In the genomic region with DNA sequence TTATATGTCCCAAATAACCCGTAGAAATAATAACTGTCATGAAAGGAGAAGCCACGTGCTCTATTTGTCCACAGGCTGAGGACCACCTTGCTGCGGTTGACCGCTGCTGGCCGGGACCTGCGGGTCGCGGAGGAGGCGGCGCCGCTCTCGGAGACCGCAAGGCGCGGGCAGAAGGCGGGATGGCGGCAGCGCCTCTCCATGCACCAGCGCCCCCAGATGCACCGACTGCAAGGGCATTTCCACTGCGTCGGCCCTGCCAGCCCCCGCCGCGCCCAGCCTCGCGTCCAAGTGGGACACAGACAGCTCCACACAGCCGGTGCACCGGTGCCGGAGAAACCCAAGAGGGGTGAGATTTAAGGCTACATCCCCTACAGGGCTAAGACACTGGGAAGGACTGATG, we compare ENCODE assay signal across 8 cellular contexts. TPM values are rescaled to one million over a fixed set of nuclear protein-coding genes. Genes with fewer than 3 reads are reported as not detected.
DNase-seq lines count a peak whose midpoint lies in the region; ATAC-seq and TF ChIP-seq lines count a peak whose summit lies in the region.

No MANE protein-coding gene starts in this region.

- H3K27me3 ChIP-seq in HAP-1 (ENCODE audit: low read depth) (no peaks in the 10 kb centered on the region), Peyer's patch (no peaks in the 10 kb centered on the region), mesenchymal stem cell (ENCODE audit: control insufficient read depth in 1 of 2, insufficient read depth in 1 of 2, low read length in 2 of 2) (peaks cover 14 to 17% of the 10 kb centered on the region in 2 experiments), thymus (ENCODE audit: control insufficient read depth, insufficient read depth) (no peaks in the 10 kb centered on the region)

- H2BK15ac ChIP-seq in mesenchymal stem cell (ENCODE audit: low read depth, poor library complexity, severe bottlenecking), result no peak overlapping the region

- no peak overlapping the region for H2BK120ac ChIP-seq in mesenchymal stem cell (ENCODE audit: low read depth, low read length)

- H3K4me2 ChIP-seq in mesenchymal stem cell (ENCODE audit: low read length, poor library complexity, severe bottlenecking), result peak overlapping the region; percentile 63

- H3K23ac ChIP-seq in mesenchymal stem cell (ENCODE audit: low read length in 2 of 2), result peak overlapping the region in 1 of 2 experiments; percentile 83

- peak in 1 of 2 experiments; percentile 62 for DNase-seq in HAP-1 (ENCODE audit: low spot score in 2 of 2)
- DNase-seq in Peyer's patch, result peak; percentile 55 to 66 (median 65)
- peak; percentile 42 for DNase-seq in cerebellar cortex (ENCODE audit: low spot score)
- no peak for DNase-seq in mesenchymal stem cell
- no peak for DNase-seq in kidney glomerular epithelial cell (lab: John Stamatoyannopoulos, UW)
- DNase-seq in posterior vena cava (ENCODE audit: low spot score), result no peak

- H3K9me3 ChIP-seq in HAP-1 (no peaks in the 10 kb centered on the region), Peyer's patch (no peaks in the 10 kb centered on the region), mesenchymal stem cell (ENCODE audit: control insufficient read depth, low read length) (no peaks in the 10 kb centered on the region), thymus (ENCODE audit: control insufficient read depth) (no peaks in the 10 kb centered on the region)

- 9% methylated on average over 30 of the region's 30 CpGs for WGBS in mesenchymal stem cell
- WGBS in thymus, result 1% methylated on average over 30 of the region's 30 CpGs

- H2BK5ac ChIP-seq in mesenchymal stem cell (ENCODE audit: low read depth, low read length, poor library complexity, severe bottlenecking), result no peak overlapping the region

- no peaks in the 10 kb centered on the region for H3K36me3 ChIP-seq in HAP-1 (replicated peaks)
- no peaks in the 10 kb centered on the region for H3K36me3 ChIP-seq in Peyer's patch
- H3K36me3 ChIP-seq in mesenchymal stem cell (ENCODE audit: control insufficient read depth in 1 of 2, insufficient read depth in 2 of 2, low read depth in 1 of 2, low read length in 2 of 2), result no peaks in the 10 kb centered on the region
- H3K36me3 ChIP-seq in thymus (ENCODE audit: control insufficient read depth, insufficient read depth), result no peaks in the 10 kb centered on the region

- no peak overlapping the region for H4K91ac ChIP-seq in mesenchymal stem cell (ENCODE audit: low read length)

- TF ChIP-seq POLR2A in Peyer's patch (IDR thresholded peaks at IDR 0.05), result no peak

- in situ Hi-C loops in HAP-1 (cut with MboI; ENCODE audit: low sequenced_read_pairs), result no loop called here

- peaks cover 10% of the 10 kb centered on the region for H3K4me1 ChIP-seq in HAP-1
- H3K4me1 ChIP-seq in Peyer's patch, result peaks cover 0 to 5% (median 0%) of the 10 kb centered on the region in 4 donors
- peaks cover 4% of the 10 kb centered on the region for H3K4me1 ChIP-seq in mesenchymal stem cell (ENCODE audit: control insufficient read depth, insufficient read depth, low read depth, low read length)
- peaks cover 5% of the 10 kb centered on the region for H3K4me1 ChIP-seq in thymus (ENCODE audit: control insufficient read depth, insufficient read depth, low read length)

- intact Hi-C loops in posterior vena cava (cut with DNase I), result no loop called here

- peak overlapping the region; percentile 17 for H3K4me3 ChIP-seq in HAP-1
- H3K4me3 ChIP-seq in Peyer's patch, result peak overlapping the region; percentile 16 to 52 (median 26)
- peak overlapping the region; percentile 40 to 75 for H3K4me3 ChIP-seq in mesenchymal stem cell (ENCODE audit: insufficient read depth in 1 of 2, low read depth in 1 of 2, low read length in 2 of 2)
- peak overlapping the region; percentile 39 for H3K4me3 ChIP-seq in thymus (ENCODE audit: low read length)

- no peak overlapping the region for H3K4ac ChIP-seq in mesenchymal stem cell (ENCODE audit: low read depth in 1 of 2, low read length in 2 of 2)

- H3K9ac ChIP-seq in mesenchymal stem cell (ENCODE audit: low read length), result peak overlapping the region; percentile 35

- TF ChIP-seq CTCF in Peyer's patch (IDR thresholded peaks at IDR 0.05), result peak in 1 of 6 experiments; percentile 4

- no peaks in the 10 kb centered on the region for H3K79me1 ChIP-seq in mesenchymal stem cell (replicated peaks; ENCODE audit: low read length, poor library complexity, severe bottlenecking)

- H3K27ac ChIP-seq in Peyer's patch, result peak overlapping the region in 1 of 4 donors; percentile 10
- H3K27ac ChIP-seq in mesenchymal stem cell (ENCODE audit: low read length, poor library complexity, severe bottlenecking), result no peak overlapping the region
- H3K27ac ChIP-seq in thymus (ENCODE audit: low read depth), result no peak overlapping the region

- H2BK12ac ChIP-seq in mesenchymal stem cell (ENCODE audit: low read length in 2 of 2), result no peak overlapping the region

- peak overlapping the region in 1 of 2 experiments; percentile 30 for H3K14ac ChIP-seq in mesenchymal stem cell (ENCODE audit: low read length in 2 of 2)

- H2AK5ac ChIP-seq in mesenchymal stem cell (ENCODE audit: low read length, severe bottlenecking), result no peak overlapping the region

- no peak for ATAC-seq in HG02610 (IDR thresholded peaks at IDR 0.05; ENCODE audit: unreplicated experiment)

- no peak overlapping the region for H3K18ac ChIP-seq in mesenchymal stem cell (ENCODE audit: low read depth in 1 of 2, low read length in 2 of 2)

- H2AFZ ChIP-seq in mesenchymal stem cell (ENCODE audit: low read depth, low read length), result peak overlapping the region; percentile 76

- H4K8ac ChIP-seq in mesenchymal stem cell (ENCODE audit: low read length), result no peak overlapping the region

RNA-seq across cellular contexts. Expression of a gene that starts 21.0 kb away (rescaled TPM):
- total RNA-seq in Peyer's patch (1 to 10 TPM in 1 of 4 donors, under 1 TPM in 1, not detected in 2; 0.40 to 3.3 TPM), posterior vena cava (under 1 TPM; 0.10 to 0.88 TPM)
- 0.18 TPM for polyA plus RNA-seq in mesenchymal stem cell (2013, experiment 1 of 2)
- polyA plus RNA-seq in mesenchymal stem cell (2013, experiment 2 of 2), result 0.10 TPM
- polyA plus RNA-seq in thymus, result 0.30 TPM

RNA-seq across cellular contexts. Expression of a gene that starts 31.6 kb away (rescaled TPM):
- total RNA-seq in Peyer's patch (100 to 1,000 TPM; 201 to 392 (median 259) TPM), posterior vena cava (100 to 1,000 TPM; 239 to 283 TPM)
- polyA plus RNA-seq in mesenchymal stem cell (2013, experiment 1 of 2), result 493 TPM
- 510 TPM for polyA plus RNA-seq in mesenchymal stem cell (2013, experiment 2 of 2)
- polyA plus RNA-seq in thymus, result 909 TPM

Comparison
In these comparisons a context has a peak if more than half of its experiments do, and no peak if none do; other contexts are left out.
1. DNase-seq: peak in Peyer's patch (3 of 3) and cerebellar cortex (single experiment); none in mesenchymal stem cell (single experiment), kidney glomerular epithelial cell (single experiment) and posterior vena cava (single experiment).
2. Peak in every context shown above with its lines, with median percentiles within 50 percentile points of each other: H3K4me3 ChIP-seq.